Comparison of ENCODE assay signal across 9 cellular contexts in genomic region chr13:20174656-20175405, GRCh38. TPM values are rescaled to one million over a fixed set of nuclear protein-coding genes. Genes with fewer than 3 reads are reported as not detected.
DNase-seq lines count a peak whose midpoint lies in the region; ATAC-seq lines count a peak whose summit lies in the region.
"Had no signal": no experiment of that assay in that cellular context is flagged by ENCODE, and none has a peak within 500 bp of the region (broad histone marks: within the 10 kb centered on the region; RNA-seq: fewer than 3 reads in every experiment).

No MANE protein-coding gene starts in this region.

- DNase-seq in NCI-H510A treated with DMSO at 0.1 percent for 48 hours (lab: John Stamatoyannopoulos, UW), result peak; percentile 4
- no peak for DNase-seq in NCI-H510A (lab: John Stamatoyannopoulos, UW)
- peak; percentile 68 for DNase-seq in NCI-H69 (lab: John Stamatoyannopoulos, UW)
- DNase-seq in activated T-cell treated with anti-CD3 and anti-CD28 coated beads, Interleukin-2, amount 50 U/mL, for 1 hour, result peak; percentile 44
- DNase-seq in glomerular visceral epithelial cell (ENCODE audit: extremely low spot score), result peak; percentile 90
- peak; percentile 62 to 74 for DNase-seq in stimulated activated CD4-positive, alpha-beta T cell treated with anti-CD3 and anti-CD28 coated beads, Interleukin-12 subunit alpha, Interleukin-12 subunit beta, amount 100 ng/mL, for 24 hours (ENCODE audit: low read depth in 2 of 2)
- DNase-seq in mesenteric fat pad (ENCODE audit: low spot score), result no peak

- peak; percentile 91 for ATAC-seq in HG02763 (IDR thresholded peaks at IDR 0.05; ENCODE audit: unreplicated experiment)

RNA-seq across cellular contexts. Expression of gene GJA3, which starts 14.0 kb away (rescaled TPM):
- total RNA-seq in mesenteric fat pad, result 0.06 TPM

RNA-seq across cellular contexts. Expression of gene GJB2, which starts 17.9 kb away (rescaled TPM):
- 0.26 TPM for total RNA-seq in mesenteric fat pad
- total RNA-seq: CD4-positive, alpha-beta memory T cell had no signal

RNA-seq across cellular contexts. Expression of gene GJB6, which starts 57.3 kb away (rescaled TPM):
- not detected for total RNA-seq in mesenteric fat pad

Comparison
In these comparisons a context has a peak if more than half of its experiments do, and no peak if none do; other contexts are left out.
1. DNase-seq: peak in NCI-H510A treated with DMSO at 0.1 percent for 48 hours (single experiment), NCI-H69 (single experiment), activated T-cell treated with anti-CD3 and anti-CD28 coated beads, Interleukin-2, amount 50 U/mL, for 1 hour (single experiment), glomerular visceral epithelial cell (single experiment) and stimulated activated CD4-positive, alpha-beta T cell treated with anti-CD3 and anti-CD28 coated beads, Interleukin-12 subunit alpha, Interleukin-12 subunit beta, amount 100 ng/mL, for 24 hours (2 of 2); none in NCI-H510A (single experiment) and mesenteric fat pad (single experiment).